1 cellular context compared by ENCODE assay signal in genomic region chr5:173919443-173919842, GRCh38.
TF ChIP-seq lines count a peak whose summit lies in the region.

No MANE protein-coding gene starts in this region.

TF ChIP-seq in IMR-90, 13 proteins besides CTCF, POLR2A, EP300 and RAD21 (continued from another document):
- TF ChIP-seq MXI1 (IDR thresholded peaks at IDR 0.05; ENCODE audit: borderline replicate concordance, low read depth, low read length) (no peak), MAZ (IDR thresholded peaks at IDR 0.05; ENCODE audit: borderline replicate concordance, low read depth, low read length) (no peak), CHD1 (IDR thresholded peaks at IDR 0.05; ENCODE audit: low read depth, low read length) (no peak), MAFK (IDR thresholded peaks at IDR 0.05; ENCODE audit: low read depth, low read length) (no peak), SMC3 (IDR thresholded peaks at IDR 0.05; ENCODE audit: low read depth, low read length) (no peak), FOS (IDR thresholded peaks at IDR 0.05; ENCODE audit: low read depth, low read length) (no peak), ELK1 (IDR thresholded peaks at IDR 0.05; ENCODE audit: borderline replicate concordance, low read depth, low read length) (no peak)
